In the genomic region with DNA sequence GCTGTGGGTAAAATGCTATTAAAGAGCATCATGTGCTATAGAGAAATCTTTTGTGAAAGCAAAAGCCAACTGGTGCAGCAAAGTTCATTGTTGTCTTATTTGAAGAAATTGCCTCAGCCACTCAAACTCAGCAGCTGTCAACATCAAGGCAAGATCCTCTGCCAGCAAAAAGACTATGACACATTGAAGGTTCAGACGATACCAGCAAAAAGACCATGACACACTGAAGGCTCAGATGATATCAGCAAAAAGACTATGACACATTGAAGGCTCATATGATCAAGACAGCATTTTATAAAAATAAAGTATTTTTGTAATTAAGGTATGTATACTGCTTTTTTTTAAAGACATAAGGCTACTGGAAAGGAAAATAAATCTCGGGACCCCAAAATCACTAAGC, we compare ENCODE assay signal across 20 cellular contexts.
DNase-seq lines count a peak whose midpoint lies in the region; ATAC-seq and TF ChIP-seq lines count a peak whose summit lies in the region.
"Had no signal": no experiment of that assay in that cellular context is flagged by ENCODE, and none has a peak within 500 bp of the region (broad histone marks: within the 10 kb centered on the region; RNA-seq: fewer than 3 reads in every experiment).

No MANE protein-coding gene starts in this region.

- peaks cover 0 to 29% (median 21%) of the 10 kb centered on the region in 8 donors for H3K9me3 ChIP-seq in spleen
- H3K9me3 ChIP-seq: colonic mucosa had no signal

- H3K27ac Mint-ChIP-seq in activated T-helper 2 cell treated with anti-CD3 and anti-CD28 coated beads, Interferon-gamma antibody, Interleukin-2, Interleukin-4, amounts not matched to agents 10 μg/mL and 5 μg/mL and 100 μg/mL, durations not matched to agents 14 hours and 24 hours and 36 hours = peak overlapping the region; percentile 47
- H3K27ac Mint-ChIP-seq: activated naive CD4-positive, alpha-beta T cell treated with anti-CD3 and anti-CD28 coated beads for 36 hours; CD4-positive, alpha-beta memory T cell; GM23338 had no signal

- no peaks in the 10 kb centered on the region for H3K4me1 ChIP-seq in foreskin keratinocyte
- no peaks in the 10 kb centered on the region for H3K4me1 ChIP-seq in spleen
- H3K4me1 ChIP-seq: colonic mucosa, psoas muscle had no signal

- H3K27ac ChIP-seq in foreskin keratinocyte (peak overlapping the region; percentile 54), spleen (no peak overlapping the region)
- H3K27ac ChIP-seq: colonic mucosa, hepatocyte, neutrophil, psoas muscle had no signal

- H3K4me3 ChIP-seq in AG10803 (ENCODE audit: low read length) (no peak overlapping the region), spleen (no peak overlapping the region)
- H3K4me3 ChIP-seq: colonic mucosa, GM23338, hepatocyte, psoas muscle had no signal

- peak; percentile 92 for ATAC-seq in foreskin keratinocyte
- ATAC-seq: GM23338, psoas muscle had no signal

- H3K27me3 ChIP-seq in foreskin keratinocyte (no peaks in the 10 kb centered on the region), spleen (replicated peaks in 1 of 7) (no peaks in the 10 kb centered on the region)
- H3K27me3 ChIP-seq: colonic mucosa, hepatocyte, neutrophil had no signal

- DNase-seq in AG10803 (ENCODE audit: low read depth) = peak; percentile 4
- peak; percentile 65 for DNase-seq in ELR (ENCODE audit: low read depth)
- no peak for DNase-seq in activated T-helper 2 cell treated with anti-CD3 and anti-CD28 coated beads, Interferon-gamma antibody, Interleukin-2, Interleukin-4, amounts not matched to agents 10 μg/mL and 5 μg/mL and 100 μg/mL, durations not matched to agents 14 hours and 24 hours and 36 hours (ENCODE audit: low spot score)
- DNase-seq in foreskin keratinocyte = peak; percentile 5 to 57
- no peak for DNase-seq in HEK293T (ENCODE audit: extremely low spot score)
- no peak for DNase-seq in spleen
- no peak for DNase-seq in mucosa of gallbladder (ENCODE audit: low spot score)
- DNase-seq: activated naive CD4-positive, alpha-beta T cell treated with anti-CD3 and anti-CD28 coated beads for 36 hours; CD4-positive, alpha-beta memory T cell; colonic mucosa; DMS79; NCI-H187; NCI-H226; NCI-H774; psoas muscle; SHP77; stimulated activated CD4-positive, alpha-beta T cell treated with anti-CD3 and anti-CD28 coated beads, Interleukin-4, amount 100 ng/mL, for 4 hours had no signal

- WGBS in spleen, 5 donors = 87 to 93% (median 90%) methylated on average over 2 of the region's 2 CpGs

- no peaks in the 10 kb centered on the region for H3K27me3 Mint-ChIP-seq in activated T-helper 2 cell treated with anti-CD3 and anti-CD28 coated beads, Interferon-gamma antibody, Interleukin-2, Interleukin-4, amounts not matched to agents 10 μg/mL and 5 μg/mL and 100 μg/mL, durations not matched to agents 14 hours and 24 hours and 36 hours (ENCODE audit: low read depth)
- H3K27me3 Mint-ChIP-seq: CD4-positive, alpha-beta memory T cell had no signal

- POLR2A ChIA-PET in HEK293T (lab: Yijun Ruan, JAX) = no interaction called here

- no peak overlapping the region for H3K4me3 Mint-ChIP-seq in activated T-helper 2 cell treated with anti-CD3 and anti-CD28 coated beads, Interferon-gamma antibody, Interleukin-2, Interleukin-4, amounts not matched to agents 10 μg/mL and 5 μg/mL and 100 μg/mL, durations not matched to agents 14 hours and 24 hours and 36 hours (ENCODE audit: low read depth)
- H3K4me3 Mint-ChIP-seq: activated naive CD4-positive, alpha-beta T cell treated with anti-CD3 and anti-CD28 coated beads for 36 hours; CD4-positive, alpha-beta memory T cell; GM23338 had no signal

- H3K4me1 Mint-ChIP-seq in activated T-helper 2 cell treated with anti-CD3 and anti-CD28 coated beads, Interferon-gamma antibody, Interleukin-2, Interleukin-4, amounts not matched to agents 10 μg/mL and 5 μg/mL and 100 μg/mL, durations not matched to agents 14 hours and 24 hours and 36 hours (ENCODE audit: low read depth) = peaks cover 50% of the 10 kb centered on the region

- peaks cover 37% of the 10 kb centered on the region for H3K9me3 Mint-ChIP-seq in activated T-helper 2 cell treated with anti-CD3 and anti-CD28 coated beads, Interferon-gamma antibody, Interleukin-2, Interleukin-4, amounts not matched to agents 10 μg/mL and 5 μg/mL and 100 μg/mL, durations not matched to agents 14 hours and 24 hours and 36 hours

- no peak for TF ChIP-seq CTCF in AG10803 (conservative IDR thresholded peaks at IDR 0.05; ENCODE audit: low read length)
- no peak for TF ChIP-seq CTCF in foreskin keratinocyte (conservative IDR thresholded peaks at IDR 0.05)
- TF ChIP-seq CTCF in spleen (IDR thresholded peaks at IDR 0.05 in 8 of 11, conservative IDR thresholded peaks at IDR 0.05 in 3 of 11) = no peak

- peaks cover 49% of the 10 kb centered on the region for H3K36me3 Mint-ChIP-seq in activated T-helper 2 cell treated with anti-CD3 and anti-CD28 coated beads, Interferon-gamma antibody, Interleukin-2, Interleukin-4, amounts not matched to agents 10 μg/mL and 5 μg/mL and 100 μg/mL, durations not matched to agents 14 hours and 24 hours and 36 hours (ENCODE audit: low read depth)

- CTCF ChIA-PET in HEK293T (lab: Yijun Ruan, JAX) = no interaction called here

- TF ChIP-seq POLR2A in spleen (IDR thresholded peaks at IDR 0.05) = no peak

- peaks cover 0 to 6% (median 0%) of the 10 kb centered on the region in 6 donors for H3K36me3 ChIP-seq in spleen
- H3K36me3 ChIP-seq: colonic mucosa, neutrophil had no signal

- intact Hi-C loops in activated T-helper 2 cell treated with anti-CD3 and anti-CD28 coated beads, Interferon-gamma antibody, Interleukin-2, Interleukin-4, amounts not matched to agents 10 μg/mL and 5 μg/mL and 100 μg/mL, durations not matched to agents 14 hours and 24 hours and 36 hours (cut with micrococcal nuclease) = loop anchor here (5.0 to 10.0 kb wide), 9 partner anchors 85 to 805 kb away; a partner anchor contains a TSS
- intact Hi-C loops in spleen (cut with DNase I; ENCODE audit: low total_unique reads) = no loop called here

TF ChIP-seq in HEK293T, 16 proteins besides CTCF, POLR2A, EP300 and RAD21:
- no peak for TF ChIP-seq L3MBTL2 (conservative IDR thresholded peaks at IDR 0.05)
- TF ChIP-seq ARNT (IDR thresholded peaks at IDR 0.05) = no peak
- no peak for TF ChIP-seq ZNF384 (IDR thresholded peaks at IDR 0.05)
- TF ChIP-seq FOXM1 (IDR thresholded peaks at IDR 0.05; ENCODE audit: borderline replicate concordance) = no peak
- no peak for TF ChIP-seq SUZ12 (IDR thresholded peaks at IDR 0.05)
- TF ChIP-seq LEF1 (IDR thresholded peaks at IDR 0.05; ENCODE audit: borderline replicate concordance) = no peak
- no peak for TF ChIP-seq FOXA1 (IDR thresholded peaks at IDR 0.05)
- TF ChIP-seq, protein P1, sequence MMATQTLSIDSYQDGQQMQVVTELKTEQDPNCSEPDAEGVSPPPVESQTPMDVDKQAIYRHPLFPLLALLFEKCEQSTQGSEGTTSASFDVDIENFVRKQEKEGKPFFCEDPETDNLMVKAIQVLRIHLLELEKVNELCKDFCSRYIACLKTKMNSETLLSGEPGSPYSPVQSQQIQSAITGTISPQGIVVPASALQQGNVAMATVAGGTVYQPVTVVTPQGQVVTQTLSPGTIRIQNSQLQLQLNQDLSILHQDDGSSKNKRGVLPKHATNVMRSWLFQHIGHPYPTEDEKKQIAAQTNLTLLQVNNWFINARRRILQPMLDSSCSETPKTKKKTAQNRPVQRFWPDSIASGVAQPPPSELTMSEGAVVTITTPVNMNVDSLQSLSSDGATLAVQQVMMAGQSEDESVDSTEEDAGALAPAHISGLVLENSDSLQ (IDR thresholded peaks at IDR 0.05) = no peak
- TF ChIP-seq TARDBP (IDR thresholded peaks at IDR 0.05) = no peak
- TF ChIP-seq HDGF (IDR thresholded peaks at IDR 0.05; ENCODE audit: borderline replicate concordance) = no peak

Comparison
In these comparisons a context has a peak if more than half of its experiments do, and no peak if none do; other contexts are left out.
1. DNase-seq: peak in AG10803 (single experiment), ELR (single experiment) and foreskin keratinocyte (2 of 2); none in activated T-helper 2 cell treated with anti-CD3 and anti-CD28 coated beads, Interferon-gamma antibody, Interleukin-2, Interleukin-4, amounts not matched to agents 10 μg/mL and 5 μg/mL and 100 μg/mL, durations not matched to agents 14 hours and 24 hours and 36 hours (single experiment), HEK293T (single experiment), spleen (single experiment) and mucosa of gallbladder (single experiment).